In the genomic region with DNA sequence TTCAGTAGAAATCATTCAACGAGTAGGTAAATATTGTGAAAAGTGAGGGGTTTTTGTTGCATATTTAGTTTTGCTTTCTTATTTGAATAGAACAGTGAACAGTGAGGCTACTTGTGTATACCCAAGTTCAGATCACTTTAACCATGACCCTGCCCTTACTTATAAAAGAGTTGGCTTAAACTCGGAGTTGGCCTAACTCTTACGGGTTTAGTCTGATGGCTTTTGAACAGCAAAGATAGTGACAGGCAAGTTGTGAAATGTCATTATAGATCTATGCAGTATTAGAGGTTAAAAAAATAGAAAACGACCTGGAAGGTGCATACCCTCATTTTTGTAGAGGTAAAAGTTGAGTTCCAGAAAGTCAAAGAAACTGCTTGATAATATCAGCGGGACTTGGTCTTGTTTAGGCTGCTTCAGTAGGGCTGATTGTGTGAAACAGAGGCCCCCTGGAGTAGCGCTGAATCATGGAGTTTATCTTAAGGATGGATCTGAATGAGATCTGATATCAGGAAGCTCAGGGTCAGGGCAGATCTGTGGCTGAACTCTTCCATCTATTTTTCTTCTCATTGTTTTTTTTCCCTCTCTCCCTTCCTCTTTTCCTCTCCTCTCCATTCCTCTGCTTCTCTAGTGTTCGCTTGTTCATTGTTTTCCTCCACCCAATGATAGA, we compare ENCODE assay signal across 13 cellular contexts.
"Had no signal": no experiment of that assay in that cellular context is flagged by ENCODE, and none has a peak within 500 bp of the region (broad histone marks: within the 10 kb centered on the region; RNA-seq: fewer than 3 reads in every experiment).

No MANE protein-coding gene starts in this region.

- H3K27me3 ChIP-seq: gastroesophageal sphincter, suprapubic skin had no signal

- H3K27ac ChIP-seq: coronary artery, gastroesophageal sphincter, suprapubic skin had no signal

- H3K4me3 Mint-ChIP-seq: activated naive CD4-positive, alpha-beta T cell treated with anti-CD3 and anti-CD28 coated beads, Interleukin-2, amount 50 U/mL, for 24 hours; natural killer cell treated with Interleukin-12 subunit alpha and Interleukin-12 subunit beta and Interleukin-15 and Interleukin-18, amount 100 ng/mL, for 72 hours had no signal

- H3K4me1 Mint-ChIP-seq: activated naive CD4-positive, alpha-beta T cell treated with anti-CD3 and anti-CD28 coated beads, Interleukin-2, amount 50 U/mL, for 24 hours had no signal

- H3K27ac Mint-ChIP-seq: activated naive CD4-positive, alpha-beta T cell treated with anti-CD3 and anti-CD28 coated beads, Interleukin-2, amount 50 U/mL, for 24 hours had no signal

- DNase-seq: activated T-cell treated with anti-CD3 and anti-CD28 coated beads, Interleukin-2, amount 50 U/mL, for 1 hour; anterior cingulate cortex; effector CD8-positive, alpha-beta T cell; hypothalamus; mucosa of descending colon; stimulated activated CD4-positive, alpha-beta T cell treated with anti-CD3 and anti-CD28 coated beads, Interleukin-12 subunit alpha, Interleukin-12 subunit beta, amount 100 ng/mL, for 4 hours; stimulated activated naive CD8-positive, alpha-beta T cell treated with anti-CD3 and anti-CD28 coated beads, Interleukin-15, Interleukin-2, amounts not matched to agents 100 U/mL and 50 U/mL, for 24 hours had no signal

- H3K36me3 ChIP-seq: gastroesophageal sphincter, suprapubic skin had no signal

- H3K4me3 ChIP-seq: coronary artery, gastroesophageal sphincter, lung, mucosa of descending colon, suprapubic skin had no signal

- H3K27me3 Mint-ChIP-seq: activated naive CD4-positive, alpha-beta T cell treated with anti-CD3 and anti-CD28 coated beads, Interleukin-2, amount 50 U/mL, for 24 hours; natural killer cell treated with Interleukin-12 subunit alpha and Interleukin-12 subunit beta and Interleukin-15 and Interleukin-18, amount 100 ng/mL, for 72 hours had no signal

- ATAC-seq: gastroesophageal sphincter; mucosa of descending colon; natural killer cell treated with Interleukin-12 subunit alpha and Interleukin-12 subunit beta and Interleukin-15 and Interleukin-18, amount 100 ng/mL, for 72 hours; stimulated activated naive CD8-positive, alpha-beta T cell treated with anti-CD3 and anti-CD28 coated beads, Interleukin-15, Interleukin-2, amounts not matched to agents 100 U/mL and 50 U/mL, for 24 hours had no signal

- H3K9me3 ChIP-seq: gastroesophageal sphincter, mucosa of descending colon, suprapubic skin had no signal

- H3K4me1 ChIP-seq: suprapubic skin had no signal
